21 cellular contexts compared by ENCODE assay signal in the genomic region with DNA sequence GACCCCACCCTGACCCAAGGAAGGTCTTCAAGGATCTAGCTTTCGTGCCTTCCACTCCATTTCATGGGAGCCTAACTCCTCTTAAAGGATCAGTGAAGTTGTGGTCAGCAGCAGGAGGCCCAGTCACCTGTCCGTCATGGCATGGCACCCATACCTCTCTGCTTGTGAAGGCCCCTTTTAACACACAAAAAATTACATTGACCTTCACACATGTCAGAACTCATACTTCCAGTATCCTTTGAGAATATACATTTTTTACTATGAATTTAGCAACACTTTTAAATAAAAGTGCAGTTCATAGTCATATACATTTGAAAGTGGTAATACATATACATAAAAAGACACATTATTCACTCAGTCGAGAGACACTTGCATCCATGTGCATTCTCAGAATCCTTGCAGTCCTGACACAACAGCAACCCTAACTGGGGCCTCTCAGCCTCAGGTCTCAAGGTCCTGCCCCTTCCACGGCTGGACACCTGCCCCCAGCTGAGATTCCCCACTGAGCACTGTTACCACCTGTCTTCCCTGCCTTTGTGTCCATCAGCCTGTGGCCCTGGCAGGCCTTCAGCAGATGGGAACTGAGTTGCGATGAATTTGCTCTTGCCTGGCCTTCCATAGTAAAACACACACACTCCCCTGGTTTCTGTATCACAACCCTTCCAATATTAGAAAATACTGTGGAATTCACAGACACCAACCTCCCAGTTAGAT. TPM values are rescaled to one million over a fixed set of nuclear protein-coding genes. Genes with fewer than 3 reads are reported as not detected.
DNase-seq lines count a peak whose midpoint lies in the region; ATAC-seq, FAIRE-seq and TF ChIP-seq lines count a peak whose summit lies in the region.
"Had no signal": no experiment of that assay in that cellular context is flagged by ENCODE, and none has a peak within 500 bp of the region (broad histone marks: within the 10 kb centered on the region; RNA-seq: fewer than 3 reads in every experiment).

No MANE protein-coding gene starts in this region.

- ATAC-seq in K562: no peak
- ATAC-seq in GM21723 (IDR thresholded peaks at IDR 0.05; ENCODE audit: unreplicated experiment): no peak

- H3K27ac ChIP-seq in K562 (ENCODE audit: extremely low read depth, low read depth, low read length): no peak overlapping the region
- H3K27ac ChIP-seq: BLaER1 treated with 17β-estradiol and CSF1 and Interleukin-3, amounts not matched to agents 10 nM and 100 nM had no signal

- TF ChIP-seq POLR2A in K562 (conservative IDR thresholded peaks at IDR 0.05): no peak

- H3K27me3 Mint-ChIP-seq in type B pancreatic cell: peaks cover 13% of the 10 kb centered on the region

- no peaks in the 10 kb centered on the region for H4K20me1 ChIP-seq in K562 (replicated peaks; ENCODE audit: control insufficient read depth, insufficient read depth, low read length)
- H4K20me1 ChIP-seq: BLaER1 treated with 17β-estradiol and CSF1 and Interleukin-3, amounts not matched to agents 10 nM and 100 nM had no signal

- no peaks in the 10 kb centered on the region for H3K9me1 ChIP-seq in K562 (ENCODE audit: control insufficient read depth, insufficient read depth, low read length)

- no peak overlapping the region for H3K9ac ChIP-seq in K562 (ENCODE audit: insufficient read depth in 1 of 2, low read depth in 2 of 2, low read length in 2 of 2)
- H3K9ac ChIP-seq: BLaER1 treated with 17β-estradiol and CSF1 and Interleukin-3, amounts not matched to agents 10 nM and 100 nM had no signal

- no peak overlapping the region for H3K4me3 Mint-ChIP-seq in type B pancreatic cell
- H3K4me3 Mint-ChIP-seq: CD8-positive, alpha-beta memory T cell; IgD-negative memory B cell had no signal

- no peaks in the 10 kb centered on the region for H3K9me3 Mint-ChIP-seq in type B pancreatic cell
- H3K9me3 Mint-ChIP-seq: CD8-positive, alpha-beta memory T cell; IgD-negative memory B cell had no signal

- H3K36me3 ChIP-seq in K562 (ENCODE audit: control insufficient read depth, insufficient read depth, low read length): no peaks in the 10 kb centered on the region
- H3K36me3 ChIP-seq: BLaER1 treated with 17β-estradiol and CSF1 and Interleukin-3, amounts not matched to agents 10 nM and 100 nM had no signal

- no peak overlapping the region for H3K4me2 ChIP-seq in K562 (ENCODE audit: insufficient read depth, low read length)
- H3K4me2 ChIP-seq: BLaER1 treated with 17β-estradiol and CSF1 and Interleukin-3, amounts not matched to agents 10 nM and 100 nM had no signal

- no peaks in the 10 kb centered on the region for H3K4me1 Mint-ChIP-seq in type B pancreatic cell (ENCODE audit: unreplicated experiment)
- H3K4me1 Mint-ChIP-seq: CD8-positive, alpha-beta memory T cell; IgD-negative memory B cell had no signal

- peaks cover 25 to 32% of the 10 kb centered on the region in 2 experiments; a peak in 4 of 5 replicates for H3K4me1 ChIP-seq in K562 (replicated peaks in 1 of 2; ENCODE audit: control insufficient read depth in 2 of 2, insufficient read depth in 2 of 2, low read length in 2 of 2)

- DNase-seq in Caki2 (ENCODE audit: low read depth): peak; percentile 23
- DNase-seq in NCI-H146 treated with DMSO at 0.1 percent for 48 hours (lab: John Stamatoyannopoulos, UW; ENCODE audit: unreplicated experiment): peak; percentile 54
- no peak for DNase-seq in K562 (ENCODE audit: extremely low read depth in 1 of 4, low spot score in 3 of 4)
- DNase-seq in type B pancreatic cell (ENCODE audit: extremely low spot score, unreplicated experiment): no peak
- DNase-seq in NCI-H748 (lab: John Stamatoyannopoulos, UW; ENCODE audit: unreplicated experiment): no peak
- DNase-seq in LoVo (ENCODE audit: low spot score): no peak
- DNase-seq: CD8-positive, alpha-beta memory T cell; DND-41; Kasumi-1; MM.1S; NCI-H1092; NCI-H1694 treated with DMSO at 0.1 percent for 48 hours; NCI-H2107; NCI-H510A; NCI-H82; OCI-M1 had no signal

- no peaks in the 10 kb centered on the region for H3K27me3 ChIP-seq in K562 (ENCODE audit: control insufficient read depth in 2 of 2, insufficient read depth in 2 of 2, low read length in 2 of 2)
- H3K27me3 ChIP-seq: BLaER1 treated with 17β-estradiol and CSF1 and Interleukin-3, amounts not matched to agents 10 nM and 100 nM had no signal

- FAIRE-seq in K562 (lab: Jason Lieb, UNC): no peak

- BruUV-seq in K562 (replicated peaks; lab: Mats Ljungman, UMichigan): no TSS peak

- no peaks in the 10 kb centered on the region for H3K36me3 Mint-ChIP-seq in type B pancreatic cell
- H3K36me3 Mint-ChIP-seq: CD8-positive, alpha-beta memory T cell; IgD-negative memory B cell had no signal

- H2AFZ ChIP-seq in K562 (ENCODE audit: low read depth, low read length): no peak overlapping the region

- POLR2A ChIA-PET in K562 (lab: Yijun Ruan, JAX): interaction anchor here (0.7 kb wide), 1 partner anchor 126 kb away, joined by 3 read pairs; no protein-coding TSS in a partner anchor

- H3K9me3 ChIP-seq in K562 (replicated peaks; ENCODE audit: control insufficient read depth, insufficient read depth, low read depth, low read length): no peaks in the 10 kb centered on the region
- H3K9me3 ChIP-seq: BLaER1 treated with 17β-estradiol and CSF1 and Interleukin-3, amounts not matched to agents 10 nM and 100 nM had no signal

- no peak for TF ChIP-seq EP300 in K562 (IDR thresholded peaks at IDR 0.05; ENCODE audit: low read length)

- H3K4me3 ChIP-seq in K562: no peak overlapping the region
- H3K4me3 ChIP-seq: BLaER1 treated with 17β-estradiol and CSF1 and Interleukin-3, amounts not matched to agents 10 nM and 100 nM had no signal

- CTCF ChIA-PET in K562 (lab: Yijun Ruan, JAX; ENCODE audit: low intra/inter-chr PET ratio): no interaction called here

- 63% methylated on average over 5 of the region's 5 CpGs for WGBS in K562 (ENCODE audit: insufficient coverage, low coverage, missing lambda C conversion rate)

- in situ Hi-C loops in Caki2 (cut with HindIII; ENCODE audit: low pct_unique_long_range_greater_than_20kb, low sequenced_read_pairs) (no loop called here), K562 (cut with MboI) (no loop called here)

- intact Hi-C loops in K562 (cut with micrococcal nuclease): no loop called here

- no peaks in the 10 kb centered on the region for H3K79me2 ChIP-seq in K562 (ENCODE audit: control insufficient read depth, insufficient read depth, low read length)

- no peak for TF ChIP-seq RAD21 in K562 (CRISPR knock-in tag; conservative IDR thresholded peaks at IDR 0.05 in 1 of 2, IDR thresholded peaks at IDR 0.05 in 1 of 2)

- peak overlapping the region; percentile 37 for H3K27ac Mint-ChIP-seq in type B pancreatic cell
- H3K27ac Mint-ChIP-seq: CD8-positive, alpha-beta memory T cell; IgD-negative memory B cell had no signal

- no peak for TF ChIP-seq CTCF in K562 (IDR thresholded peaks at IDR 0.05 in 2 of 3, conservative IDR thresholded peaks at IDR 0.05 in 1 of 3; ENCODE audit: insufficient read depth in 2 of 3, low read depth in 1 of 3, low read length in 3 of 3)
- no peak for TF ChIP-seq CTCF in type B pancreatic cell (conservative IDR thresholded peaks at IDR 0.05)

RNA-seq across cellular contexts. Expression of gene KRT3, which starts 3.7 kb away (rescaled TPM):
- total RNA-seq in Caki2 (2014; rRNA removed; shearing (Covaris generic); ENCODE audit: low replicate concordance): not detected in 2 replicates
- not detected in 2 replicates for total RNA-seq in K562 (2011; cell fraction: chromatin; rRNA removed; ENCODE audit: low replicate concordance)
- not detected in 2 replicates for total RNA-seq in K562 (2011; cell fraction: nucleolus; rRNA removed)
- total RNA-seq in K562 (2011; cell fraction: nucleoplasm; rRNA removed): not detected in 2 replicates
- total RNA-seq in K562 (2014; rRNA removed) (not detected in 2 replicates), K562 (2014; rRNA removed; fragmentation: Illumina TruSeq; extraction: Trizol) (not detected in 2 replicates), K562 (2015; rRNA removed; fragmentation: Illumina TruSeq; extraction: Trizol) (not detected in 2 replicates), K562 (2021) (not detected in 2 replicates), type B pancreatic cell (ENCODE audit: low replicate concordance) (0.68 and 2.3 TPM in 2 replicates)
- polyA plus RNA-seq in K562 (2011; rRNA removed) (not detected in 2 replicates), K562 (2014; fragmentation: Illumina TruSeq; extraction: Trizol) (not detected in 2 replicates), K562 (2014; fragmentation: Nextera tagmentation; extraction: Ambion mirVana) (not detected), K562 (2014; rRNA removed) (not detected in 2 replicates)
- polyA plus RNA-seq in K562 (2011; cell fraction: cytosol; rRNA removed): not detected in 2 replicates
- polyA plus RNA-seq in K562 (2011; cell fraction: nucleus; rRNA removed): not detected in 2 replicates
- polyA plus RNA-seq in K562 (2012): not detected in 2 replicates
- polyA minus RNA-seq in K562 (2011; rRNA and poly(A)+ RNA removed): not detected in 2 replicates
- polyA minus RNA-seq in K562 (2011; cell fraction: cytosol; rRNA and poly(A)+ RNA removed): not detected in 2 replicates
- not detected in 2 replicates for polyA minus RNA-seq in K562 (2011; cell fraction: nucleus; rRNA and poly(A)+ RNA removed)
- total RNA-seq: CD8-positive, alpha-beta memory T cell; G401; SK-MEL-5 had no signal
- polyA plus RNA-seq: CD8-positive, alpha-beta memory T cell; IgD-negative memory B cell had no signal

RNA-seq across cellular contexts. Expression of gene KRT4, which starts 14.3 kb away (rescaled TPM):
- total RNA-seq in Caki2 (2014; rRNA removed; shearing (Covaris generic); ENCODE audit: low replicate concordance): 2.0 and 2.5 TPM in 2 replicates
- not detected in 2 replicates for total RNA-seq in K562 (2011; cell fraction: chromatin; rRNA removed; ENCODE audit: low replicate concordance)
- not detected in 2 replicates for total RNA-seq in K562 (2011; cell fraction: nucleolus; rRNA removed)
- total RNA-seq in K562 (2011; cell fraction: nucleoplasm; rRNA removed): not detected in 2 replicates
- total RNA-seq in K562 (2014; rRNA removed) (not detected in 2 replicates), K562 (2014; rRNA removed; fragmentation: Illumina TruSeq; extraction: Trizol) (not detected in 2 replicates), K562 (2015; rRNA removed; fragmentation: Illumina TruSeq; extraction: Trizol) (not detected in 2 replicates), K562 (2021) (not detected in 2 replicates), type B pancreatic cell (ENCODE audit: low replicate concordance) (1,276 and 3,134 TPM in 2 replicates)
- polyA plus RNA-seq in K562 (2011; rRNA removed) (not detected in 2 replicates), K562 (2014; fragmentation: Illumina TruSeq; extraction: Trizol) (not detected in 2 replicates), K562 (2014; fragmentation: Nextera tagmentation; extraction: Ambion mirVana) (not detected), K562 (2014; rRNA removed) (not detected in 2 replicates)
- not detected in 2 replicates for polyA plus RNA-seq in K562 (2011; cell fraction: cytosol; rRNA removed)
- 0.06 TPM in 1 of 2 replicates, not detected in the other for polyA plus RNA-seq in K562 (2011; cell fraction: nucleus; rRNA removed)
- not detected in 2 replicates for polyA plus RNA-seq in K562 (2012)
- polyA minus RNA-seq in K562 (2011; rRNA and poly(A)+ RNA removed): not detected in 2 replicates
- not detected in 2 replicates for polyA minus RNA-seq in K562 (2011; cell fraction: cytosol; rRNA and poly(A)+ RNA removed)
- not detected in 2 replicates for polyA minus RNA-seq in K562 (2011; cell fraction: nucleus; rRNA and poly(A)+ RNA removed)
- total RNA-seq: CD8-positive, alpha-beta memory T cell; G401; SK-MEL-5 had no signal
- polyA plus RNA-seq: CD8-positive, alpha-beta memory T cell; IgD-negative memory B cell had no signal

RNA-seq across cellular contexts. Expression of gene KRT76, which starts 22.5 kb away (rescaled TPM):
- total RNA-seq in Caki2 (2014; rRNA removed; shearing (Covaris generic); ENCODE audit: low replicate concordance): not detected in 2 replicates
- not detected in 2 replicates for total RNA-seq in K562 (2011; cell fraction: chromatin; rRNA removed; ENCODE audit: low replicate concordance)
- not detected in 2 replicates for total RNA-seq in K562 (2011; cell fraction: nucleolus; rRNA removed)
- total RNA-seq in K562 (2011; cell fraction: nucleoplasm; rRNA removed): not detected in 2 replicates
- total RNA-seq in K562 (2014; rRNA removed) (not detected in 2 replicates), K562 (2014; rRNA removed; fragmentation: Illumina TruSeq; extraction: Trizol) (not detected in 2 replicates), K562 (2015; rRNA removed; fragmentation: Illumina TruSeq; extraction: Trizol) (not detected in 2 replicates), K562 (2021) (not detected in 2 replicates), type B pancreatic cell (ENCODE audit: low replicate concordance) (not detected in 2 replicates)
- polyA plus RNA-seq in K562 (2011; rRNA removed) (not detected in 2 replicates), K562 (2014; fragmentation: Illumina TruSeq; extraction: Trizol) (not detected in 2 replicates), K562 (2014; fragmentation: Nextera tagmentation; extraction: Ambion mirVana) (not detected), K562 (2014; rRNA removed) (not detected in 2 replicates)
- polyA plus RNA-seq in K562 (2011; cell fraction: cytosol; rRNA removed): not detected in 2 replicates
- not detected in 2 replicates for polyA plus RNA-seq in K562 (2011; cell fraction: nucleus; rRNA removed)
- polyA plus RNA-seq in K562 (2012): not detected in 2 replicates
- polyA minus RNA-seq in K562 (2011; rRNA and poly(A)+ RNA removed): not detected in 2 replicates
- polyA minus RNA-seq in K562 (2011; cell fraction: cytosol; rRNA and poly(A)+ RNA removed): not detected in 2 replicates
- not detected in 2 replicates for polyA minus RNA-seq in K562 (2011; cell fraction: nucleus; rRNA and poly(A)+ RNA removed)
- total RNA-seq: CD8-positive, alpha-beta memory T cell; G401; SK-MEL-5 had no signal
- polyA plus RNA-seq: CD8-positive, alpha-beta memory T cell; IgD-negative memory B cell had no signal

RNA-seq across cellular contexts. Expression of gene KRT79, which starts 34.5 kb away (rescaled TPM):
- total RNA-seq in Caki2 (2014; rRNA removed; shearing (Covaris generic); ENCODE audit: low replicate concordance): not detected in 2 replicates
- 1.7 and 5.7 TPM in 2 replicates for total RNA-seq in K562 (2011; cell fraction: chromatin; rRNA removed; ENCODE audit: low replicate concordance)
- 2.2 and 3.8 TPM in 2 replicates for total RNA-seq in K562 (2011; cell fraction: nucleolus; rRNA removed)
- total RNA-seq in K562 (2011; cell fraction: nucleoplasm; rRNA removed): 1.9 TPM in 2 replicates
- total RNA-seq in K562 (2014; rRNA removed) (0.08 and 0.32 TPM in 2 replicates), K562 (2014; rRNA removed; fragmentation: Illumina TruSeq; extraction: Trizol) (0.07 TPM in 1 of 2 replicates, not detected in the other), K562 (2015; rRNA removed; fragmentation: Illumina TruSeq; extraction: Trizol) (not detected in 2 replicates), K562 (2021) (0.09 and 0.27 TPM in 2 replicates), type B pancreatic cell (ENCODE audit: low replicate concordance) (not detected in 2 replicates)
- polyA plus RNA-seq in K562 (2011; rRNA removed) (0.81 and 2.3 TPM in 2 replicates), K562 (2014; fragmentation: Illumina TruSeq; extraction: Trizol) (0.14 TPM in 1 of 2 replicates, not detected in the other), K562 (2014; fragmentation: Nextera tagmentation; extraction: Ambion mirVana) (under 1 TPM; 0.03 to 0.08 TPM), K562 (2014; rRNA removed) (0.22 and 0.23 TPM in 2 replicates)
- 0.59 and 2.4 TPM in 2 replicates for polyA plus RNA-seq in K562 (2011; cell fraction: cytosol; rRNA removed)
- 5.8 and 21.4 TPM in 2 replicates for polyA plus RNA-seq in K562 (2011; cell fraction: nucleus; rRNA removed)
- polyA plus RNA-seq in K562 (2012): 0.71 and 2.0 TPM in 2 replicates
- 0.48 and 1.0 TPM in 2 replicates for polyA minus RNA-seq in K562 (2011; rRNA and poly(A)+ RNA removed)
- polyA minus RNA-seq in K562 (2011; cell fraction: cytosol; rRNA and poly(A)+ RNA removed): 0.95 TPM in 1 of 2 replicates, not detected in the other
- polyA minus RNA-seq in K562 (2011; cell fraction: nucleus; rRNA and poly(A)+ RNA removed): 0.22 and 1.2 TPM in 2 replicates
- total RNA-seq: CD8-positive, alpha-beta memory T cell; G401; SK-MEL-5 had no signal
- polyA plus RNA-seq: CD8-positive, alpha-beta memory T cell; IgD-negative memory B cell had no signal

RNA-seq across cellular contexts. Expression of gene KRT78, which starts 49.1 kb away (rescaled TPM):
- not detected in 2 replicates for total RNA-seq in Caki2 (2014; rRNA removed; shearing (Covaris generic); ENCODE audit: low replicate concordance)
- not detected in 2 replicates for total RNA-seq in K562 (2011; cell fraction: chromatin; rRNA removed; ENCODE audit: low replicate concordance)
- not detected in 2 replicates for total RNA-seq in K562 (2011; cell fraction: nucleolus; rRNA removed)
- not detected in 2 replicates for total RNA-seq in K562 (2011; cell fraction: nucleoplasm; rRNA removed)
- not detected in 2 replicates for total RNA-seq in K562 (2014; rRNA removed)
- total RNA-seq in K562 (2014; rRNA removed; fragmentation: Illumina TruSeq; extraction: Trizol): not detected in 2 replicates
- total RNA-seq in K562 (2015; rRNA removed; fragmentation: Illumina TruSeq; extraction: Trizol): not detected in 2 replicates
- total RNA-seq in K562 (2021): not detected in 2 replicates
- 0.08 TPM in 1 of 2 replicates, not detected in the other for polyA plus RNA-seq in K562 (2011; rRNA removed)
- not detected in 2 replicates for polyA plus RNA-seq in K562 (2011; cell fraction: cytosol; rRNA removed)
- not detected in 2 replicates for polyA plus RNA-seq in K562 (2011; cell fraction: nucleus; rRNA removed)
- polyA plus RNA-seq in K562 (2012): not detected in 2 replicates
- polyA plus RNA-seq in K562 (2014; fragmentation: Illumina TruSeq; extraction: Trizol): not detected in 2 replicates
- not detected for polyA plus RNA-seq in K562 (2014; fragmentation: Nextera tagmentation; extraction: Ambion mirVana)
- polyA plus RNA-seq in K562 (2014; rRNA removed): not detected in 2 replicates
- not detected in 2 replicates for polyA minus RNA-seq in K562 (2011; rRNA and poly(A)+ RNA removed)
- polyA minus RNA-seq in K562 (2011; cell fraction: cytosol; rRNA and poly(A)+ RNA removed): not detected in 2 replicates
- polyA minus RNA-seq in K562 (2011; cell fraction: nucleus; rRNA and poly(A)+ RNA removed): not detected in 2 replicates
- 14.7 and 29.1 TPM in 2 replicates for total RNA-seq in type B pancreatic cell (ENCODE audit: low replicate concordance)
- total RNA-seq: CD8-positive, alpha-beta memory T cell had no signal
- polyA plus RNA-seq: CD8-positive, alpha-beta memory T cell; IgD-negative memory B cell had no signal

Comparison
In these comparisons a context has a peak if more than half of its experiments do, and no peak if none do; other contexts are left out.
1. DNase-seq: peak in Caki2 (single experiment) and NCI-H146 treated with DMSO at 0.1 percent for 48 hours (single experiment); none in K562 (0 of 4), type B pancreatic cell (single experiment), NCI-H748 (single experiment) and LoVo (single experiment).
2. RNA of gene KRT4, which starts 14.3 kb away (total RNA-seq): 1,276 to 3,134 TPM in type B pancreatic cell; 2.0 to 2.5 TPM in Caki2 and not detected in K562; every median in the first group is over 100 times any median in the second.